Comparison of ENCODE assay signal across 22 cellular contexts in the genomic region with DNA sequence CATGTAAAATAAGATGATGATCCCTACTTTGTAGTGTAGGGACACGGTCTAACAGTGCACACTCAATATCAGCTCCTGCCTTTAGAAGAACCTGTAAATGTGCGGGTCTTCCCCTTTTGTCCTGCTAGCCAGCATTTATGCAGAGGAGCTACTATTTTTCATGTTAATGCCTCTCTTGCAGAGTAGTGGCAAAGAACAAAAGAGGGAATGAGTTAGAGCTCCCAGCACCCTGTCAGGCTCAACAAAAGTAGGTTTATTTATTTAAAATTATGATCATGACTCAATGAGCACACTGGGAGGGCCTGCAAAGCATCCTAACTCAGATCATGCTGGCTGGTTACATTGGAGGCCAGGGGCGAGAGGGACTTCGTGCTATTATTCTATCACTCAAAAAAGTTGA.
"Had no signal": no experiment of that assay in that cellular context is flagged by ENCODE, and none has a peak within 500 bp of the region (broad histone marks: within the 10 kb centered on the region; RNA-seq: fewer than 3 reads in every experiment).

No MANE protein-coding gene starts in this region.

- H3K4me1 Mint-ChIP-seq: activated naive CD8-positive, alpha-beta T cell treated with anti-CD3 and anti-CD28 coated beads for 36 hours; activated T-helper 17 cell treated with anti-CD3 and anti-CD28 coated beads, Interleukin-2, amount 50 U/mL, for 72 hours; natural killer cell; stimulated activated naive CD8-positive, alpha-beta T cell treated with anti-CD3 and anti-CD28 coated beads, Interleukin-15, amount 100 ng/mL, for 72 hours had no signal

- H3K36me3 ChIP-seq: gastrocnemius medialis, lower lobe of right lung, right lobe of liver, suprapubic skin, transverse colon, uterus had no signal

- ATAC-seq: activated T-helper 17 cell treated with anti-CD3 and anti-CD28 coated beads, Interleukin-2, amount 50 U/mL, for 72 hours; esophagus mucosa; gastrocnemius medialis; left colon; lower lobe of right lung; natural killer cell; right lobe of liver; stimulated activated naive CD8-positive, alpha-beta T cell treated with anti-CD3 and anti-CD28 coated beads, Interleukin-15, amount 100 ng/mL, for 72 hours had no signal

- H3K36me3 Mint-ChIP-seq: activated naive CD8-positive, alpha-beta T cell treated with anti-CD3 and anti-CD28 coated beads for 36 hours; natural killer cell had no signal

- H3K9ac ChIP-seq: parathyroid adenoma had no signal

- H3K9me3 ChIP-seq: gastrocnemius medialis, right lobe of liver, suprapubic skin, uterus had no signal

- H3K4me3 ChIP-seq: gastrocnemius medialis, lower lobe of right lung, right lobe of liver, suprapubic skin, transverse colon, uterus had no signal

- H3K27me3 Mint-ChIP-seq: activated naive CD8-positive, alpha-beta T cell treated with anti-CD3 and anti-CD28 coated beads for 36 hours; activated T-helper 17 cell treated with anti-CD3 and anti-CD28 coated beads, Interleukin-2, amount 50 U/mL, for 72 hours; stimulated activated naive CD8-positive, alpha-beta T cell treated with anti-CD3 and anti-CD28 coated beads, Interleukin-15, amount 100 ng/mL, for 72 hours had no signal

- H3K4me3 Mint-ChIP-seq: activated naive CD8-positive, alpha-beta T cell treated with anti-CD3 and anti-CD28 coated beads for 36 hours; activated T-helper 17 cell treated with anti-CD3 and anti-CD28 coated beads, Interleukin-2, amount 50 U/mL, for 72 hours; natural killer cell; stimulated activated naive CD8-positive, alpha-beta T cell treated with anti-CD3 and anti-CD28 coated beads, Interleukin-15, amount 100 ng/mL, for 72 hours; T-helper 1 cell treated with Interleukin-12 subunit alpha and Interleukin-12 subunit beta and Interleukin-4 antibody, amounts not matched to agents 30 μg/mL and 1 μg/mL, for 36 hours had no signal

- H3K27ac ChIP-seq: gastrocnemius medialis, lower lobe of right lung, parathyroid adenoma, right lobe of liver, suprapubic skin, transverse colon, uterus had no signal

- H3K4me1 ChIP-seq: gastrocnemius medialis, lower lobe of right lung, parathyroid adenoma, right lobe of liver, suprapubic skin, transverse colon, uterus had no signal

- DNase-seq: activated CD4-positive, alpha-beta T cell treated with anti-CD3 and anti-CD28 coated beads for 1 hour; activated naive CD4-positive, alpha-beta T cell; activated naive CD8-positive, alpha-beta T cell treated with anti-CD3 and anti-CD28 coated beads for 36 hours; activated T-cell treated with anti-CD3 and anti-CD28 coated beads, Interleukin-2, amount 50 U/mL, for 1 hour; amygdala; cortex of kidney; gastrocnemius medialis; head of caudate nucleus; left colon; lower lobe of right lung; natural killer cell; right lobe of liver; small intestine; stimulated activated CD4-positive, alpha-beta T cell treated with anti-CD3 and anti-CD28 coated beads, Interleukin-4, amount 100 ng/mL, for 1 hour; stimulated activated naive CD8-positive, alpha-beta T cell treated with anti-CD3 and anti-CD28 coated beads, Interleukin-15, amount 100 ng/mL, for 72 hours; transverse colon; uterus had no signal

- H3K27ac Mint-ChIP-seq: activated naive CD8-positive, alpha-beta T cell treated with anti-CD3 and anti-CD28 coated beads for 36 hours; activated T-helper 17 cell treated with anti-CD3 and anti-CD28 coated beads, Interleukin-2, amount 50 U/mL, for 72 hours; natural killer cell; stimulated activated naive CD8-positive, alpha-beta T cell treated with anti-CD3 and anti-CD28 coated beads, Interleukin-15, amount 100 ng/mL, for 72 hours; T-helper 1 cell treated with Interleukin-12 subunit alpha and Interleukin-12 subunit beta and Interleukin-4 antibody, amounts not matched to agents 30 μg/mL and 1 μg/mL, for 36 hours had no signal

- H3K27me3 ChIP-seq: gastrocnemius medialis, right lobe of liver, suprapubic skin, transverse colon, uterus had no signal
